In genomic region chr1:41695118-41695517, GRCh38 we compare ENCODE assay signal across 14 cellular contexts.
DNase-seq lines count a peak whose midpoint lies in the region; ATAC-seq and TF ChIP-seq lines count a peak whose summit lies in the region.
"Had no signal": no experiment of that assay in that cellular context is flagged by ENCODE, and none has a peak within 500 bp of the region (broad histone marks: within the 10 kb centered on the region; RNA-seq: fewer than 3 reads in every experiment).

No MANE protein-coding gene starts in this region.

- no peaks in the 10 kb centered on the region for H4K20me1 ChIP-seq in Loucy (ENCODE audit: insufficient read depth, low read length, poor library complexity, severe bottlenecking)

- H3K4me3 ChIP-seq in Loucy (ENCODE audit: low read length, poor library complexity, severe bottlenecking) (no peak overlapping the region), adipocyte (ENCODE audit: low read length) (no peak overlapping the region), left lung (no peak overlapping the region)

- no peaks in the 10 kb centered on the region for H3K79me2 ChIP-seq in Loucy (ENCODE audit: insufficient read depth, low read length)

- H3F3A ChIP-seq in Loucy (ENCODE audit: low read depth), result no peaks in the 10 kb centered on the region

- H3K36me3 ChIP-seq in Loucy (ENCODE audit: insufficient read depth, low read length) (no peaks in the 10 kb centered on the region), adipocyte (ENCODE audit: control insufficient read depth, insufficient read depth, low read length, severe bottlenecking) (no peaks in the 10 kb centered on the region), left lung (no peaks in the 10 kb centered on the region)

- H3K9me3 ChIP-seq in Loucy (ENCODE audit: insufficient read depth, low read depth, low read length) (no peaks in the 10 kb centered on the region), adipocyte (ENCODE audit: control insufficient read depth, low read length) (no peaks in the 10 kb centered on the region), left lung (no peaks in the 10 kb centered on the region)

- intact Hi-C loops in left lung (cut with DNase I), result no loop called here

- no peak overlapping the region for H2AFZ ChIP-seq in Loucy (ENCODE audit: low read length)

- peak overlapping the region; percentile 1 for H3K4me2 ChIP-seq in Loucy (ENCODE audit: low read depth, low read length, poor library complexity, severe bottlenecking)

- H3K27me3 ChIP-seq in Loucy (ENCODE audit: insufficient read depth, low read length, poor library complexity, severe bottlenecking) (no peaks in the 10 kb centered on the region), adipocyte (replicated peaks; ENCODE audit: control insufficient read depth, insufficient read depth, low read length) (peaks cover 9% of the 10 kb centered on the region), left lung (no peaks in the 10 kb centered on the region)

- no peak overlapping the region for H3K27ac ChIP-seq in left lung

- TF ChIP-seq CTCF in Loucy (conservative IDR thresholded peaks at IDR 0.05; ENCODE audit: low read length) (no peak), left lung (IDR thresholded peaks at IDR 0.05) (no peak)

- H3K4me1 ChIP-seq in Loucy (ENCODE audit: insufficient read depth, low read length, poor library complexity, severe bottlenecking) (peaks cover 18% of the 10 kb centered on the region), adipocyte (ENCODE audit: control insufficient read depth, insufficient read depth, low read length) (peaks cover 9% of the 10 kb centered on the region), left lung (peaks cover 0 to 15% of the 10 kb centered on the region in 2 donors)

- ATAC-seq in left lung, result peak; percentile 75
- ATAC-seq in GM18870 (IDR thresholded peaks at IDR 0.05; ENCODE audit: unreplicated experiment), result no peak
- no peak for ATAC-seq in GM21825 (IDR thresholded peaks at IDR 0.05; ENCODE audit: unreplicated experiment)
- no peak for ATAC-seq in GM19395 (IDR thresholded peaks at IDR 0.05; ENCODE audit: unreplicated experiment)
- ATAC-seq: activated T-cell treated with anti-CD3 and anti-CD28 coated beads, Interleukin-2, amount 50 U/mL, for 72 hours; PC-3 had no signal

- H3K9me2 ChIP-seq in Loucy (replicated peaks; ENCODE audit: low read depth, low read length), result no peaks in the 10 kb centered on the region

- H3K9ac ChIP-seq in Loucy (ENCODE audit: low read depth, low read length, poor library complexity, severe bottlenecking), result peak overlapping the region; percentile 28
- no peak overlapping the region for H3K9ac ChIP-seq in adipocyte (ENCODE audit: low read length)

- DNase-seq in CD1c-positive myeloid dendritic cell (ENCODE audit: extremely low spot score) (peak; percentile 39), adipocyte (ENCODE audit: low read depth) (peak; percentile 19), left lung (peak in 1 of 2 donors; percentile 57)
- DNase-seq in activated CD4-positive, alpha-beta T cell treated with anti-CD3 and anti-CD28 coated beads, Interleukin-2, amount 50 U/mL, for 1 hour, result no peak
- DNase-seq: activated T-cell treated with anti-CD3 and anti-CD28 coated beads, Interleukin-2, amount 50 U/mL, for 72 hours; CD4-positive, alpha-beta T cell; islet precursor cell; NCI-H146; PC-3; stimulated activated CD4-positive, alpha-beta T cell treated with anti-CD3 and anti-CD28 coated beads, Interleukin-4, amount 100 ng/mL, for 4 hours had no signal
